Comparison of ENCODE assay signal across 1 cellular context in the genomic region with DNA sequence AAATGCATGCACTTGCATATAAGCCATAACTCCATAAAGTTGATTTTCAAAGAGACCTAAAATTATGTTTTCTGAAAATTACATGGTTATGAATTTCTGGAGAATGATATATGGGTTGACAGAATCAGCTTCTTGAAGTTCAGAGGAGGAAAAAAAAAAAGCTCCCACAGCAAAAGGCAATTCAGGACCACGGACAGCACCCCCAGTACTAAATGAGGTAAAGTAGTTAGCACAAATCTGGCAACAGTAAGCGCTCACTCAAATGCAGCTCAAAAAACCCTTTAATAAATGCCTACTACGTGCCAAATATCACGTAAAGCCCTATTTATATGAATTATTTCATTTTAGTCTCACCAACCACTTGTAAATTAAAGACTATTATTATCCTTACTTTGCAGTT.
TF ChIP-seq lines count a peak whose summit lies in the region.

No MANE protein-coding gene starts in this region.

TF ChIP-seq in HepG2, 621 proteins besides CTCF, POLR2A, EP300 and RAD21 (continued from another document and continues in another):
- TF ChIP-seq ZMAT3 (CRISPR knock-in tag; conservative IDR thresholded peaks at IDR 0.05) (peak; percentile 75; the same call in 1 of the 2 replicates), MAFK (conservative IDR thresholded peaks at IDR 0.05 in 1 of 2, IDR thresholded peaks at IDR 0.05 in 1 of 2; ENCODE audit: low read length in 2 of 2) (peak in 1 of 2 experiments; percentile 10; a peak in 1 of 4 replicates), EZH2 (conservative IDR thresholded peaks at IDR 0.05; ENCODE audit: low read depth, low read length) (no peak), NFE2L2 (IDR thresholded peaks at IDR 0.05; ENCODE audit: low read length) (no peak), TBX2 (CRISPR knock-in tag; IDR thresholded peaks at IDR 0.05; ENCODE audit: borderline replicate concordance) (no peak), ERF (CRISPR knock-in tag; IDR thresholded peaks at IDR 0.05) (peak; percentile 90), SP140L (CRISPR knock-in tag; IDR thresholded peaks at IDR 0.05; ENCODE audit: borderline replicate concordance) (peak; percentile 92; the same call in 1 of the 2 replicates), JDP2 (CRISPR knock-in tag; IDR thresholded peaks at IDR 0.05; ENCODE audit: borderline replicate concordance) (no peak; the same call in 1 of the 2 replicates), HOXA3 (CRISPR knock-in tag; IDR thresholded peaks at IDR 0.05) (no peak), ZNF17 (CRISPR knock-in tag; IDR thresholded peaks at IDR 0.05) (no peak), CAMTA2 (CRISPR knock-in tag; IDR thresholded peaks at IDR 0.05; ENCODE audit: borderline replicate concordance) (no peak), MIER3 (CRISPR knock-in tag; IDR thresholded peaks at IDR 0.05; ENCODE audit: borderline replicate concordance) (no peak), ZIK1 (CRISPR knock-in tag; IDR thresholded peaks at IDR 0.05; ENCODE audit: borderline replicate concordance, low read depth) (no peak), PLRG1 (conservative IDR thresholded peaks at IDR 0.05) (no peak), FLYWCH1 (CRISPR knock-in tag; IDR thresholded peaks at IDR 0.05) (no peak), ZNF672 (CRISPR knock-in tag; IDR thresholded peaks at IDR 0.05) (no peak), MEIS1 (CRISPR knock-in tag; IDR thresholded peaks at IDR 0.05; ENCODE audit: borderline replicate concordance) (no peak), TBP (CRISPR knock-in tag; IDR thresholded peaks at IDR 0.05) (no peak), RNF219 (CRISPR knock-in tag; IDR thresholded peaks at IDR 0.05) (no peak), ZNF784 (CRISPR knock-in tag; IDR thresholded peaks at IDR 0.05; ENCODE audit: borderline replicate concordance) (no peak), KLF9 (CRISPR knock-in tag; IDR thresholded peaks at IDR 0.05; ENCODE audit: low read depth) (0 out of 2 replicates have a peak, but pooled peaks have one; percentile 31), ZMYM2 (CRISPR knock-in tag; IDR thresholded peaks at IDR 0.05) (no peak), TEAD3 (CRISPR knock-in tag; optimal IDR thresholded peaks at IDR 0.05; ENCODE audit: borderline replicate concordance) (no peak), ZBTB42 (CRISPR knock-in tag; IDR thresholded peaks at IDR 0.05) (no peak), ZNF691 (CRISPR knock-in tag; IDR thresholded peaks at IDR 0.05; ENCODE audit: borderline replicate concordance, low read depth) (no peak), EHMT2 (IDR thresholded peaks at IDR 0.05; ENCODE audit: borderline replicate concordance, low read depth, low read length) (peak; percentile 97), ZNF564 (CRISPR knock-in tag; IDR thresholded peaks at IDR 0.05) (no peak), RFX5 (IDR thresholded peaks at IDR 0.05; ENCODE audit: low read depth, low read length) (no peak), HMG20A (CRISPR knock-in tag; IDR thresholded peaks at IDR 0.05; ENCODE audit: borderline replicate concordance) (no peak), CHD2 (IDR thresholded peaks at IDR 0.05; ENCODE audit: low read depth, low read length) (no peak), PRDM4 (CRISPR knock-in tag; IDR thresholded peaks at IDR 0.05; ENCODE audit: borderline replicate concordance) (no peak), ZNF329 (CRISPR knock-in tag; IDR thresholded peaks at IDR 0.05; ENCODE audit: low read depth) (no peak), ZNF577 (CRISPR knock-in tag; IDR thresholded peaks at IDR 0.05; ENCODE audit: borderline replicate concordance, low read depth) (no peak), ZNF543 (CRISPR knock-in tag; IDR thresholded peaks at IDR 0.05) (0 out of 2 replicates have a peak, but pooled peaks have one; percentile 26), TERF1 (CRISPR knock-in tag; IDR thresholded peaks at IDR 0.05) (no peak), ZFP36 (IDR thresholded peaks at IDR 0.05; ENCODE audit: borderline replicate concordance, low read depth, low read length, partially characterized antibody) (no peak), GTF3A (CRISPR knock-in tag; conservative IDR thresholded peaks at IDR 0.05) (no peak), TEAD2 (CRISPR knock-in tag; IDR thresholded peaks at IDR 0.05) (no peak), NFATC3 (CRISPR knock-in tag; IDR thresholded peaks at IDR 0.05) (no peak), MAF1 (CRISPR knock-in tag; IDR thresholded peaks at IDR 0.05; ENCODE audit: borderline replicate concordance) (no peak)
- TF ChIP-seq, protein P1, sequence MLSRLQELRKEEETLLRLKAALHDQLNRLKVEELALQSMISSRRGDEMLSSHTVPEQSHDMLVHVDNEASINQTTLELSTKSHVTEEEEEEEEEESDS (CRISPR knock-in tag; IDR thresholded peaks at IDR 0.05; ENCODE audit: borderline replicate concordance) = no peak
- TF ChIP-seq, protein P2, sequence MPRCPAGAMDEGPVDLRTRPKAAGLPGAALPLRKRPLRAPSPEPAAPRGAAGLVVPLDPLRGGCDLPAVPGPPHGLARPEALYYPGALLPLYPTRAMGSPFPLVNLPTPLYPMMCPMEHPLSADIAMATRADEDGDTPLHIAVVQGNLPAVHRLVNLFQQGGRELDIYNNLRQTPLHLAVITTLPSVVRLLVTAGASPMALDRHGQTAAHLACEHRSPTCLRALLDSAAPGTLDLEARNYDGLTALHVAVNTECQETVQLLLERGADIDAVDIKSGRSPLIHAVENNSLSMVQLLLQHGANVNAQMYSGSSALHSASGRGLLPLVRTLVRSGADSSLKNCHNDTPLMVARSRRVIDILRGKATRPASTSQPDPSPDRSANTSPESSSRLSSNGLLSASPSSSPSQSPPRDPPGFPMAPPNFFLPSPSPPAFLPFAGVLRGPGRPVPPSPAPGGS (CRISPR knock-in tag; IDR thresholded peaks at IDR 0.05) = no peak
- TF ChIP-seq, protein P3, sequence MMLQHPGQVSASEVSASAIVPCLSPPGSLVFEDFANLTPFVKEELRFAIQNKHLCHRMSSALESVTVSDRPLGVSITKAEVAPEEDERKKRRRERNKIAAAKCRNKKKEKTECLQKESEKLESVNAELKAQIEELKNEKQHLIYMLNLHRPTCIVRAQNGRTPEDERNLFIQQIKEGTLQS (CRISPR knock-in tag; IDR thresholded peaks at IDR 0.05) = 0 out of 2 replicates have a peak, but pooled peaks have one; percentile 29
- TF ChIP-seq, protein P4, sequence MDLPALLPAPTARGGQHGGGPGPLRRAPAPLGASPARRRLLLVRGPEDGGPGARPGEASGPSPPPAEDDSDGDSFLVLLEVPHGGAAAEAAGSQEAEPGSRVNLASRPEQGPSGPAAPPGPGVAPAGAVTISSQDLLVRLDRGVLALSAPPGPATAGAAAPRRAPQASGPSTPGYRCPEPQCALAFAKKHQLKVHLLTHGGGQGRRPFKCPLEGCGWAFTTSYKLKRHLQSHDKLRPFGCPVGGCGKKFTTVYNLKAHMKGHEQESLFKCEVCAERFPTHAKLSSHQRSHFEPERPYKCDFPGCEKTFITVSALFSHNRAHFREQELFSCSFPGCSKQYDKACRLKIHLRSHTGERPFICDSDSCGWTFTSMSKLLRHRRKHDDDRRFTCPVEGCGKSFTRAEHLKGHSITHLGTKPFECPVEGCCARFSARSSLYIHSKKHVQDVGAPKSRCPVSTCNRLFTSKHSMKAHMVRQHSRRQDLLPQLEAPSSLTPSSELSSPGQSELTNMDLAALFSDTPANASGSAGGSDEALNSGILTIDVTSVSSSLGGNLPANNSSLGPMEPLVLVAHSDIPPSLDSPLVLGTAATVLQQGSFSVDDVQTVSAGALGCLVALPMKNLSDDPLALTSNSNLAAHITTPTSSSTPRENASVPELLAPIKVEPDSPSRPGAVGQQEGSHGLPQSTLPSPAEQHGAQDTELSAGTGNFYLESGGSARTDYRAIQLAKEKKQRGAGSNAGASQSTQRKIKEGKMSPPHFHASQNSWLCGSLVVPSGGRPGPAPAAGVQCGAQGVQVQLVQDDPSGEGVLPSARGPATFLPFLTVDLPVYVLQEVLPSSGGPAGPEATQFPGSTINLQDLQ (CRISPR knock-in tag; IDR thresholded peaks at IDR 0.05) = no peak
- TF ChIP-seq, protein P5, sequence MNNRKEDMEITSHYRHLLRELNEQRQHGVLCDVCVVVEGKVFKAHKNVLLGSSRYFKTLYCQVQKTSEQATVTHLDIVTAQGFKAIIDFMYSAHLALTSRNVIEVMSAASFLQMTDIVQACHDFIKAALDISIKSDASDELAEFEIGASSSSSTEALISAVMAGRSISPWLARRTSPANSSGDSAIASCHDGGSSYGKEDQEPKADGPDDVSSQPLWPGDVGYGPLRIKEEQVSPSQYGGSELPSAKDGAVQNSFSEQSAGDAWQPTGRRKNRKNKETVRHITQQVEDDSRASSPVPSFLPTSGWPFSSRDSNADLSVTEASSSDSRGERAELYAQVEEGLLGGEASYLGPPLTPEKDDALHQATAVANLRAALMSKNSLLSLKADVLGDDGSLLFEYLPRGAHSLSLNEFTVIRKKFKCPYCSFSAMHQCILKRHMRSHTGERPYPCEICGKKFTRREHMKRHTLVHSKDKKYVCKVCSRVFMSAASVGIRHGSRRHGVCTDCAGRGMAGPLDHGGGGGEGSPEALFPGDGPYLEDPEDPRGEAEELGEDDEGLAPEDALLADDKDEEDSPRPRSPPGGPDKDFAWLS (CRISPR knock-in tag; IDR thresholded peaks at IDR 0.05; ENCODE audit: borderline replicate concordance) = no peak
- TF ChIP-seq, protein P6, sequence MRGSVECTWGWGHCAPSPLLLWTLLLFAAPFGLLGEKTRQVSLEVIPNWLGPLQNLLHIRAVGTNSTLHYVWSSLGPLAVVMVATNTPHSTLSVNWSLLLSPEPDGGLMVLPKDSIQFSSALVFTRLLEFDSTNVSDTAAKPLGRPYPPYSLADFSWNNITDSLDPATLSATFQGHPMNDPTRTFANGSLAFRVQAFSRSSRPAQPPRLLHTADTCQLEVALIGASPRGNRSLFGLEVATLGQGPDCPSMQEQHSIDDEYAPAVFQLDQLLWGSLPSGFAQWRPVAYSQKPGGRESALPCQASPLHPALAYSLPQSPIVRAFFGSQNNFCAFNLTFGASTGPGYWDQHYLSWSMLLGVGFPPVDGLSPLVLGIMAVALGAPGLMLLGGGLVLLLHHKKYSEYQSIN (CRISPR knock-in tag; IDR thresholded peaks at IDR 0.05; ENCODE audit: borderline replicate concordance) = no peak
- TF ChIP-seq, protein P7, sequence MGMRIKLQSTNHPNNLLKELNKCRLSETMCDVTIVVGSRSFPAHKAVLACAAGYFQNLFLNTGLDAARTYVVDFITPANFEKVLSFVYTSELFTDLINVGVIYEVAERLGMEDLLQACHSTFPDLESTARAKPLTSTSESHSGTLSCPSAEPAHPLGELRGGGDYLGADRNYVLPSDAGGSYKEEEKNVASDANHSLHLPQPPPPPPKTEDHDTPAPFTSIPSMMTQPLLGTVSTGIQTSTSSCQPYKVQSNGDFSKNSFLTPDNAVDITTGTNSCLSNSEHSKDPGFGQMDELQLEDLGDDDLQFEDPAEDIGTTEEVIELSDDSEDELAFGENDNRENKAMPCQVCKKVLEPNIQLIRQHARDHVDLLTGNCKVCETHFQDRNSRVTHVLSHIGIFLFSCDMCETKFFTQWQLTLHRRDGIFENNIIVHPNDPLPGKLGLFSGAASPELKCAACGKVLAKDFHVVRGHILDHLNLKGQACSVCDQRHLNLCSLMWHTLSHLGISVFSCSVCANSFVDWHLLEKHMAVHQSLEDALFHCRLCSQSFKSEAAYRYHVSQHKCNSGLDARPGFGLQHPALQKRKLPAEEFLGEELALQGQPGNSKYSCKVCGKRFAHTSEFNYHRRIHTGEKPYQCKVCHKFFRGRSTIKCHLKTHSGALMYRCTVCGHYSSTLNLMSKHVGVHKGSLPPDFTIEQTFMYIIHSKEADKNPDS (CRISPR knock-in tag; IDR thresholded peaks at IDR 0.05) = no peak
